In genomic region chr14:20469890-20470858, GRCh38 we compare ENCODE assay signal across 1 cellular context.
A peak's percentile ranks its signal among the peaks of the same experiment; 100 is the strongest.
TF ChIP-seq lines count a peak whose summit lies in the region.

No MANE protein-coding gene starts in this region.

TF ChIP-seq in HepG2, 621 proteins besides CTCF, POLR2A, EP300 and RAD21 (continued from another document and continues in another):
- TF ChIP-seq, protein P1, sequence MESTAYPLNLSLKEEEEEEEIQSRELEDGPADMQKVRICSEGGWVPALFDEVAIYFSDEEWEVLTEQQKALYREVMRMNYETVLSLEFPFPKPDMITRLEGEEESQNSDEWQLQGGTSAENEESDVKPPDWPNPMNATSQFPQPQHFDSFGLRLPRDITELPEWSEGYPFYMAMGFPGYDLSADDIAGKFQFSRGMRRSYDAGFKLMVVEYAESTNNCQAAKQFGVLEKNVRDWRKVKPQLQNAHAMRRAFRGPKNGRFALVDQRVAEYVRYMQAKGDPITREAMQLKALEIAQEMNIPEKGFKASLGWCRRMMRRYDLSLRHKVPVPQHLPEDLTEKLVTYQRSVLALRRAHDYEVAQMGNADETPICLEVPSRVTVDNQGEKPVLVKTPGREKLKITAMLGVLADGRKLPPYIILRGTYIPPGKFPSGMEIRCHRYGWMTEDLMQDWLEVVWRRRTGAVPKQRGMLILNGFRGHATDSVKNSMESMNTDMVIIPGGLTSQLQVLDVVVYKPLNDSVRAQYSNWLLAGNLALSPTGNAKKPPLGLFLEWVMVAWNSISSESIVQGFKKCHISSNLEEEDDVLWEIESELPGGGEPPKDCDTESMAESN (CRISPR knock-in tag; conservative IDR thresholded peaks at IDR 0.05) = no peak
- no peak for TF ChIP-seq DBP (CRISPR knock-in tag; IDR thresholded peaks at IDR 0.05; ENCODE audit: not compliant biosample characterization)
- peak; percentile 31; the same call in 1 of the 2 replicates for TF ChIP-seq NR1H2 (CRISPR knock-in tag; IDR thresholded peaks at IDR 0.05; ENCODE audit: borderline replicate concordance, low read depth)
- 0 out of 2 replicates have a peak, but pooled peaks have one; percentile 29 for TF ChIP-seq CCDC6 (CRISPR knock-in tag; IDR thresholded peaks at IDR 0.05)
- peak; percentile 14; the same call in 1 of the 2 replicates for TF ChIP-seq THAP7 (CRISPR knock-in tag; IDR thresholded peaks at IDR 0.05)
- peak; percentile 97 for TF ChIP-seq CEBPG (CRISPR knock-in tag; IDR thresholded peaks at IDR 0.05)
- no peak for TF ChIP-seq ZBTB38 (CRISPR knock-in tag; IDR thresholded peaks at IDR 0.05)
- TF ChIP-seq RFX3 (CRISPR knock-in tag; IDR thresholded peaks at IDR 0.05) = no peak
- no peak for TF ChIP-seq NR2F2 (IDR thresholded peaks at IDR 0.05; ENCODE audit: borderline replicate concordance, low read depth)
- TF ChIP-seq HNRNPK (IDR thresholded peaks at IDR 0.05; ENCODE audit: low read depth, low read length, poor library complexity, severe bottlenecking) = no peak
- no peak; the same call in 1 of the 2 replicates for TF ChIP-seq ZNF292 (CRISPR knock-in tag; IDR thresholded peaks at IDR 0.05; ENCODE audit: borderline replicate concordance, low read depth)
- TF ChIP-seq ZBTB20 (CRISPR knock-in tag; IDR thresholded peaks at IDR 0.05; ENCODE audit: borderline replicate concordance, low read depth) = no peak
- no peak for TF ChIP-seq ZBTB7A (CRISPR knock-in tag; IDR thresholded peaks at IDR 0.05)
- no peak for TF ChIP-seq THAP9 (CRISPR knock-in tag; IDR thresholded peaks at IDR 0.05; ENCODE audit: borderline replicate concordance)
- TF ChIP-seq RBFOX2 (IDR thresholded peaks at IDR 0.05; ENCODE audit: low read depth, low read length) = no peak
- TF ChIP-seq ZNF232 (CRISPR knock-in tag; IDR thresholded peaks at IDR 0.05; ENCODE audit: borderline replicate concordance) = no peak
- TF ChIP-seq ZNF724P (CRISPR knock-in tag; IDR thresholded peaks at IDR 0.05; ENCODE audit: borderline replicate concordance) = 0 out of 2 replicates have a peak, but pooled peaks have one; percentile 15
- no peak for TF ChIP-seq ZNF230 (CRISPR knock-in tag; IDR thresholded peaks at IDR 0.05)
- TF ChIP-seq SNRNP70 (IDR thresholded peaks at IDR 0.05; ENCODE audit: low read depth, low read length) = no peak
- peak; percentile 94; the same call in 1 of the 2 replicates for TF ChIP-seq MTERF4 (CRISPR knock-in tag; IDR thresholded peaks at IDR 0.05)
- TF ChIP-seq IKZF4 (CRISPR knock-in tag; IDR thresholded peaks at IDR 0.05; ENCODE audit: borderline replicate concordance, low read depth, not compliant biosample characterization) = no peak
- TF ChIP-seq, protein P2, sequence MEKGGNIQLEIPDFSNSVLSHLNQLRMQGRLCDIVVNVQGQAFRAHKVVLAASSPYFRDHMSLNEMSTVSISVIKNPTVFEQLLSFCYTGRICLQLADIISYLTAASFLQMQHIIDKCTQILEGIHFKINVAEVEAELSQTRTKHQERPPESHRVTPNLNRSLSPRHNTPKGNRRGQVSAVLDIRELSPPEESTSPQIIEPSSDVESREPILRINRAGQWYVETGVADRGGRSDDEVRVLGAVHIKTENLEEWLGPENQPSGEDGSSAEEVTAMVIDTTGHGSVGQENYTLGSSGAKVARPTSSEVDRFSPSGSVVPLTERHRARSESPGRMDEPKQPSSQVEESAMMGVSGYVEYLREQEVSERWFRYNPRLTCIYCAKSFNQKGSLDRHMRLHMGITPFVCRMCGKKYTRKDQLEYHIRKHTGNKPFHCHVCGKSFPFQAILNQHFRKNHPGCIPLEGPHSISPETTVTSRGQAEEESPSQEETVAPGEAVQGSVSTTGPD (CRISPR knock-in tag; IDR thresholded peaks at IDR 0.05) = no peak
- TF ChIP-seq MYNN (CRISPR knock-in tag; IDR thresholded peaks at IDR 0.05; ENCODE audit: low read depth) = no peak
- no peak for TF ChIP-seq TIGD3 (CRISPR knock-in tag; IDR thresholded peaks at IDR 0.05; ENCODE audit: borderline replicate concordance)
- 0 out of 2 replicates have a peak, but pooled peaks have one; percentile 1 for TF ChIP-seq SRY (CRISPR knock-in tag; IDR thresholded peaks at IDR 0.05)
- TF ChIP-seq ZFY (CRISPR knock-in tag; IDR thresholded peaks at IDR 0.05) = no peak
- TF ChIP-seq NBN (conservative IDR thresholded peaks at IDR 0.05) = no peak
- peak; percentile 73; the same call in 1 of the 2 replicates for TF ChIP-seq ZNF709 (CRISPR knock-in tag; IDR thresholded peaks at IDR 0.05)
- TF ChIP-seq, protein P3, sequence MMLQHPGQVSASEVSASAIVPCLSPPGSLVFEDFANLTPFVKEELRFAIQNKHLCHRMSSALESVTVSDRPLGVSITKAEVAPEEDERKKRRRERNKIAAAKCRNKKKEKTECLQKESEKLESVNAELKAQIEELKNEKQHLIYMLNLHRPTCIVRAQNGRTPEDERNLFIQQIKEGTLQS (CRISPR knock-in tag; IDR thresholded peaks at IDR 0.05) = no peak
- TF ChIP-seq ZNF350 (CRISPR knock-in tag; IDR thresholded peaks at IDR 0.05; ENCODE audit: borderline replicate concordance, low read depth) = no peak
- TF ChIP-seq KLF12 (CRISPR knock-in tag; IDR thresholded peaks at IDR 0.05; ENCODE audit: borderline replicate concordance) = no peak
- TF ChIP-seq ATAD3A (CRISPR knock-in tag; IDR thresholded peaks at IDR 0.05) = no peak
- TF ChIP-seq CSRNP2 (CRISPR knock-in tag; conservative IDR thresholded peaks at IDR 0.05; ENCODE audit: low read depth) = no peak
- TF ChIP-seq ZSCAN20 (CRISPR knock-in tag; IDR thresholded peaks at IDR 0.05; ENCODE audit: borderline replicate concordance) = no peak
- TF ChIP-seq KLF13 (CRISPR knock-in tag; IDR thresholded peaks at IDR 0.05) = no peak
- no peak for TF ChIP-seq ZNF605 (CRISPR knock-in tag; IDR thresholded peaks at IDR 0.05)
- TF ChIP-seq ZBTB42 (CRISPR knock-in tag; IDR thresholded peaks at IDR 0.05) = no peak
- TF ChIP-seq, protein P4, sequence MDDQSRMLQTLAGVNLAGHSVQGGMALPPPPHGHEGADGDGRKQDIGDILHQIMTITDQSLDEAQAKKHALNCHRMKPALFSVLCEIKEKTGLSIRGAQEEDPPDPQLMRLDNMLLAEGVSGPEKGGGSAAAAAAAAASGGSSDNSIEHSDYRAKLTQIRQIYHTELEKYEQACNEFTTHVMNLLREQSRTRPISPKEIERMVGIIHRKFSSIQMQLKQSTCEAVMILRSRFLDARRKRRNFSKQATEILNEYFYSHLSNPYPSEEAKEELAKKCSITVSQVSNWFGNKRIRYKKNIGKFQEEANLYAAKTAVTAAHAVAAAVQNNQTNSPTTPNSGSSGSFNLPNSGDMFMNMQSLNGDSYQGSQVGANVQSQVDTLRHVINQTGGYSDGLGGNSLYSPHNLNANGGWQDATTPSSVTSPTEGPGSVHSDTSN (CRISPR knock-in tag; IDR thresholded peaks at IDR 0.05; ENCODE audit: borderline replicate concordance) = no peak
- TF ChIP-seq ZNF441 (CRISPR knock-in tag; IDR thresholded peaks at IDR 0.05; ENCODE audit: borderline replicate concordance) = no peak; the same call in 1 of the 2 replicates
- TF ChIP-seq ZNF660 (CRISPR knock-in tag; IDR thresholded peaks at IDR 0.05; ENCODE audit: borderline replicate concordance, low read depth) = no peak
- peak; percentile 39; the same call in 1 of the 2 replicates for TF ChIP-seq MAX (IDR thresholded peaks at IDR 0.05)
- TF ChIP-seq MATR3 (CRISPR knock-in tag; IDR thresholded peaks at IDR 0.05) = no peak
- no peak for TF ChIP-seq ZNF891 (CRISPR knock-in tag; IDR thresholded peaks at IDR 0.05)
- TF ChIP-seq ZNF775 (CRISPR knock-in tag; IDR thresholded peaks at IDR 0.05; ENCODE audit: borderline replicate concordance) = no peak
- TF ChIP-seq ZNF879 (CRISPR knock-in tag; IDR thresholded peaks at IDR 0.05) = peak; percentile 57; the same call in 1 of the 2 replicates
- TF ChIP-seq ZFP1 (CRISPR knock-in tag; IDR thresholded peaks at IDR 0.05) = no peak
- TF ChIP-seq PRDM4 (CRISPR knock-in tag; IDR thresholded peaks at IDR 0.05; ENCODE audit: borderline replicate concordance) = no peak
- TF ChIP-seq ZNF589 (CRISPR knock-in tag; conservative IDR thresholded peaks at IDR 0.05) = no peak
- TF ChIP-seq ZSCAN21 (CRISPR knock-in tag; IDR thresholded peaks at IDR 0.05; ENCODE audit: borderline replicate concordance) = 0 out of 2 replicates have a peak, but pooled peaks have one; percentile 1
- TF ChIP-seq NFE2L1 (CRISPR knock-in tag; IDR thresholded peaks at IDR 0.05; ENCODE audit: borderline replicate concordance) = no peak
